22 cellular contexts compared by ENCODE assay signal in genomic region chr12:131162113-131162512, GRCh38.
DNase-seq lines count a peak whose midpoint lies in the region; TF ChIP-seq lines count a peak whose summit lies in the region.
"Had no signal": no experiment of that assay in that cellular context is flagged by ENCODE, and none has a peak within 500 bp of the region (broad histone marks: within the 10 kb centered on the region; RNA-seq: fewer than 3 reads in every experiment).

No MANE protein-coding gene starts in this region.

- H2BK5ac ChIP-seq in neuronal stem cell (ENCODE audit: low read length): no peak overlapping the region

- H3K4me1 Mint-ChIP-seq in activated CD4-positive, alpha-beta T cell treated with anti-CD3 and anti-CD28 coated beads, Interleukin-2, amount 10 ng/mL, durations not matched to agents 24 days and 14 days: no peaks in the 10 kb centered on the region
- H3K4me1 Mint-ChIP-seq: B cell; CD4-positive, alpha-beta memory T cell; CD8-positive, alpha-beta memory T cell had no signal

- no peaks in the 10 kb centered on the region for H3K36me3 Mint-ChIP-seq in activated CD4-positive, alpha-beta T cell treated with anti-CD3 and anti-CD28 coated beads, Interleukin-2, amount 10 ng/mL, durations not matched to agents 24 days and 14 days (ENCODE audit: low read depth)
- H3K36me3 Mint-ChIP-seq: CD4-positive, alpha-beta memory T cell; CD8-positive, alpha-beta memory T cell had no signal

- H3K4ac ChIP-seq in neuronal stem cell (ENCODE audit: low read length): no peak overlapping the region

- H2BK12ac ChIP-seq in neuronal stem cell (ENCODE audit: low read length): no peak overlapping the region

- peaks cover 0 to 36% (median 0%) of the 10 kb centered on the region in 4 donors for H3K27me3 ChIP-seq in esophagus muscularis mucosa
- no peaks in the 10 kb centered on the region for H3K27me3 ChIP-seq in neuronal stem cell (ENCODE audit: control insufficient read depth in 3 of 3, insufficient read depth in 3 of 3, low read depth in 1 of 3, low read length in 3 of 3)
- H3K27me3 ChIP-seq: BLaER1 treated with 17β-estradiol and CSF1 and Interleukin-3, amounts not matched to agents 10 nM and 100 nM had no signal

- H2AFZ ChIP-seq in neuronal stem cell (ENCODE audit: low read length): no peak overlapping the region

- H3K9me3 ChIP-seq in esophagus muscularis mucosa (no peaks in the 10 kb centered on the region), neuronal stem cell (replicated peaks in 1 of 2; ENCODE audit: control insufficient read depth in 2 of 2, insufficient read depth in 1 of 2, low read depth in 1 of 2, low read length in 2 of 2) (peaks cover 0 to 2% of the 10 kb centered on the region in 2 donors)
- H3K9me3 ChIP-seq: A549 had no signal

- H4K8ac ChIP-seq in neuronal stem cell (ENCODE audit: low read depth, low read length): no peak overlapping the region

- no peak overlapping the region for H3K27ac ChIP-seq in esophagus muscularis mucosa (replicated peaks in 1 of 4)
- H3K27ac ChIP-seq in neuronal stem cell (replicated peaks; ENCODE audit: low read length): no peak overlapping the region
- H3K27ac ChIP-seq: 22Rv1; A549; BLaER1 treated with 17β-estradiol and CSF1 and Interleukin-3, amounts not matched to agents 10 nM and 100 nM; C4-2B had no signal

- H3K4me3 ChIP-seq in esophagus muscularis mucosa (no peak overlapping the region), neuronal stem cell (ENCODE audit: low read length in 2 of 2) (peak overlapping the region in 1 of 2 donors; percentile 22)
- H3K4me3 ChIP-seq: A549; BLaER1 treated with 17β-estradiol and CSF1 and Interleukin-3, amounts not matched to agents 10 nM and 100 nM; GM12878 had no signal

- no peak overlapping the region for H3K4me2 ChIP-seq in neuronal stem cell (ENCODE audit: insufficient read depth, low read length, poor library complexity, severe bottlenecking)
- H3K4me2 ChIP-seq: A549; BLaER1 treated with 17β-estradiol and CSF1 and Interleukin-3, amounts not matched to agents 10 nM and 100 nM had no signal

- H3K27ac Mint-ChIP-seq in activated CD4-positive, alpha-beta T cell treated with anti-CD3 and anti-CD28 coated beads, Interleukin-2, amount 10 ng/mL, durations not matched to agents 24 days and 14 days: no peak overlapping the region
- H3K27ac Mint-ChIP-seq: B cell; CD8-positive, alpha-beta memory T cell had no signal

- H2AK5ac ChIP-seq in neuronal stem cell (ENCODE audit: low read depth, low read length): no peak overlapping the region

- H3K23ac ChIP-seq in neuronal stem cell (ENCODE audit: low read depth, low read length, poor library complexity): no peak overlapping the region

- H3K18ac ChIP-seq in neuronal stem cell (ENCODE audit: low read length): no peak overlapping the region

- no peaks in the 10 kb centered on the region for H3K79me1 ChIP-seq in neuronal stem cell (ENCODE audit: low read depth, low read length)

- H3K4me1 ChIP-seq in esophagus muscularis mucosa (no peaks in the 10 kb centered on the region), neuronal stem cell (ENCODE audit: control insufficient read depth in 2 of 2, insufficient read depth in 1 of 2, low read depth in 1 of 2, low read length in 2 of 2) (no peaks in the 10 kb centered on the region)
- H3K4me1 ChIP-seq: A549 had no signal

- no peaks in the 10 kb centered on the region for H3K27me3 Mint-ChIP-seq in activated CD4-positive, alpha-beta T cell treated with anti-CD3 and anti-CD28 coated beads, Interleukin-2, amount 10 ng/mL, durations not matched to agents 24 days and 14 days

- no peak overlapping the region for H4K91ac ChIP-seq in neuronal stem cell (ENCODE audit: low read depth, low read length, poor library complexity)

- no peak overlapping the region for H2BK15ac ChIP-seq in neuronal stem cell (ENCODE audit: low read length)

- TF ChIP-seq CTCF in esophagus muscularis mucosa (IDR thresholded peaks at IDR 0.05) (no peak), GM20000 (IDR thresholded peaks at IDR 0.05; ENCODE audit: extremely low read depth, missing control alignments) (no peak)

- TF ChIP-seq POLR2A in esophagus muscularis mucosa (IDR thresholded peaks at IDR 0.05; ENCODE audit: low read depth): no peak

- H3K9ac ChIP-seq in neuronal stem cell (ENCODE audit: low read depth, low read length, poor library complexity): peak overlapping the region; percentile 7
- H3K9ac ChIP-seq: BLaER1 treated with 17β-estradiol and CSF1 and Interleukin-3, amounts not matched to agents 10 nM and 100 nM had no signal

- H3K9me3 Mint-ChIP-seq in activated CD4-positive, alpha-beta T cell treated with anti-CD3 and anti-CD28 coated beads, Interleukin-2, amount 10 ng/mL, durations not matched to agents 24 days and 14 days: no peaks in the 10 kb centered on the region
- H3K9me3 Mint-ChIP-seq: CD4-positive, alpha-beta memory T cell; CD8-positive, alpha-beta memory T cell had no signal

- intact Hi-C loops in activated CD4-positive, alpha-beta T cell treated with anti-CD3 and anti-CD28 coated beads, Interleukin-2, amount 10 ng/mL, durations not matched to agents 24 days and 14 days (cut with micrococcal nuclease): no loop called here
- intact Hi-C loops in esophagus muscularis mucosa (cut with DNase I): no loop called here

- TF ChIP-seq EP300 in esophagus muscularis mucosa (IDR thresholded peaks at IDR 0.05): no peak

- peak; percentile 39 for DNase-seq in activated CD4-positive, alpha-beta T cell treated with anti-CD3 and anti-CD28 coated beads, Interleukin-2, amount 10 ng/mL, durations not matched to agents 24 days and 14 days
- DNase-seq in activated CD4-positive, alpha-beta T cell treated with anti-CD3 and anti-CD28 coated beads for 1 hour: no peak
- DNase-seq in esophagus muscularis mucosa (ENCODE audit: extremely low spot score) (peak; percentile 91), neuronal stem cell (ENCODE audit: low spot score) (no peak), NCI-H2171 treated with DMSO at 0.1 percent for 48 hours (lab: John Stamatoyannopoulos, UW) (no peak), GM20000 (ENCODE audit: low spot score) (no peak)
- DNase-seq: AML-193; CD4-positive, alpha-beta memory T cell; CD8-positive, alpha-beta memory T cell; COR-L47; DMS 273 treated with DMSO at 0.1 percent for 48 hours; DMS153; DMS79; DND-41; EL; GDM1 had no signal

- no peak overlapping the region for H3K4me3 Mint-ChIP-seq in activated CD4-positive, alpha-beta T cell treated with anti-CD3 and anti-CD28 coated beads, Interleukin-2, amount 10 ng/mL, durations not matched to agents 24 days and 14 days
- H3K4me3 Mint-ChIP-seq: B cell; CD8-positive, alpha-beta memory T cell had no signal

- no peak overlapping the region for H3K14ac ChIP-seq in neuronal stem cell (ENCODE audit: low read length)

- H3K36me3 ChIP-seq in esophagus muscularis mucosa (no peaks in the 10 kb centered on the region), neuronal stem cell (replicated peaks in 1 of 2; ENCODE audit: control insufficient read depth in 2 of 2, insufficient read depth in 2 of 2, low read length in 2 of 2) (no peaks in the 10 kb centered on the region)
- H3K36me3 ChIP-seq: BLaER1 treated with 17β-estradiol and CSF1 and Interleukin-3, amounts not matched to agents 10 nM and 100 nM had no signal

- H2BK120ac ChIP-seq in neuronal stem cell (ENCODE audit: low read depth, low read length): no peak overlapping the region

- WGBS in esophagus muscularis mucosa: 96% methylated on average over 3 of the region's 3 CpGs
- no CpG with 5 or more reads among the region's 3 CpGs for WGBS in neuronal stem cell (ENCODE audit: extremely low coverage in 2 of 2, insufficient read length in 2 of 2, insufficient replicate concordance in 1 of 2), 2 donors

Comparison
In these comparisons a context has a peak if more than half of its experiments do, and no peak if none do; other contexts are left out.
1. DNase-seq: peak in activated CD4-positive, alpha-beta T cell treated with anti-CD3 and anti-CD28 coated beads, Interleukin-2, amount 10 ng/mL, durations not matched to agents 24 days and 14 days (single experiment) and esophagus muscularis mucosa (single experiment); none in activated CD4-positive, alpha-beta T cell treated with anti-CD3 and anti-CD28 coated beads for 1 hour (single experiment), neuronal stem cell (single experiment), NCI-H2171 treated with DMSO at 0.1 percent for 48 hours (single experiment) and GM20000 (single experiment).